ENCODE assay signal across 14 cellular contexts in genomic region chr1:32031578-32032286, GRCh38. TPM values are rescaled to one million over a fixed set of nuclear protein-coding genes. Genes with fewer than 3 reads are reported as not detected.
DNase-seq lines count a peak whose midpoint lies in the region; ATAC-seq, FAIRE-seq and TF ChIP-seq lines count a peak whose summit lies in the region.
"Had no signal": no experiment of that assay in that cellular context is flagged by ENCODE, and none has a peak within 500 bp of the region (broad histone marks: within the 10 kb centered on the region; RNA-seq: fewer than 3 reads in every experiment).

No MANE protein-coding gene starts in this region.

- POLR2A ChIA-PET in AG04450 (lab: Yijun Ruan, JAX), result no interaction called here

- H3K27me3 Mint-ChIP-seq in mesothelial cell of epicardium (ENCODE audit: low read depth), result no peaks in the 10 kb centered on the region

- DNase-seq in AG04450 (ENCODE audit: low read depth, low spot score), result peak; percentile 48
- peak; percentile 58 to 83 for DNase-seq in HAP-1 (ENCODE audit: low spot score in 2 of 2)
- peak; percentile 48 for DNase-seq in bronchial epithelial cell (ENCODE audit: low read depth)
- no peak for DNase-seq in mesothelial cell of epicardium (ENCODE audit: low spot score in 2 of 2, unreplicated experiment in 2 of 2)
- no peak for DNase-seq in midbrain (lab: John Stamatoyannopoulos, UW)
- no peak for DNase-seq in substantia nigra (lab: John Stamatoyannopoulos, UW)
- DNase-seq in KBM-7, result no peak
- DNase-seq: activated naive CD4-positive, alpha-beta T cell; heart right ventricle; NCI-H526; pancreas; T1000 had no signal

- H3K27ac ChIP-seq in AG04450 (ENCODE audit: low read depth, low read length), result no peak overlapping the region
- no peak overlapping the region for H3K27ac ChIP-seq in substantia nigra (ENCODE audit: low read depth, low read length, poor library complexity, severe bottlenecking)
- H3K27ac ChIP-seq: heart right ventricle, pancreas had no signal

- H3K9me3 ChIP-seq in AG04450 (ENCODE audit: control insufficient read depth, insufficient read depth, low read length), result no peaks in the 10 kb centered on the region
- H3K9me3 ChIP-seq in HAP-1, result no peaks in the 10 kb centered on the region
- H3K9me3 ChIP-seq: heart right ventricle, pancreas had no signal

- H3K4me3 Mint-ChIP-seq in mesothelial cell of epicardium, result no peak overlapping the region

- H3K36me3 ChIP-seq in HAP-1 (replicated peaks) (peaks cover 37% of the 10 kb centered on the region), bronchial epithelial cell (ENCODE audit: control insufficient read depth, insufficient read depth, low read length) (peaks cover 20% of the 10 kb centered on the region)

- no peaks in the 10 kb centered on the region for H3K9me3 Mint-ChIP-seq in mesothelial cell of epicardium

- H3K27me3 ChIP-seq in AG04450 (ENCODE audit: control insufficient read depth, insufficient read depth, low read length) (no peaks in the 10 kb centered on the region), HAP-1 (ENCODE audit: low read depth) (no peaks in the 10 kb centered on the region), bronchial epithelial cell (ENCODE audit: control insufficient read depth, insufficient read depth, low read length) (no peaks in the 10 kb centered on the region)
- H3K27me3 ChIP-seq: heart right ventricle, pancreas had no signal

- ATAC-seq in HG03175 (IDR thresholded peaks at IDR 0.05; ENCODE audit: unreplicated experiment), result no peak
- ATAC-seq: heart right ventricle, K562, pancreas had no signal

- H3K4me1 ChIP-seq in HAP-1, result peaks cover 27% of the 10 kb centered on the region
- H3K4me1 ChIP-seq: pancreas had no signal

- H3K27ac Mint-ChIP-seq in mesothelial cell of epicardium, result peak overlapping the region; percentile 57

- peaks cover 26% of the 10 kb centered on the region for H3K4me1 Mint-ChIP-seq in mesothelial cell of epicardium

- FAIRE-seq in bronchial epithelial cell (lab: Jason Lieb, UNC), result no peak
- FAIRE-seq: K562, pancreas had no signal

- TF ChIP-seq CTCF in AG04450 (IDR thresholded peaks at IDR 0.05; ENCODE audit: low read depth, low read length) (no peak), bronchial epithelial cell (IDR thresholded peaks at IDR 0.05; ENCODE audit: insufficient read depth, low read length, severe bottlenecking) (no peak), mesothelial cell of epicardium (IDR thresholded peaks at IDR 0.05; ENCODE audit: unreplicated experiment) (no peak)

- in situ Hi-C loops in HAP-1 (cut with MboI; ENCODE audit: low sequenced_read_pairs) (no loop called here), KBM-7 (cut with MboI; ENCODE audit: low pct_unique_long_range_greater_than_20kb, low sequenced_read_pairs) (no loop called here)

- CTCF ChIA-PET in AG04450 (lab: Charles Lee), result interaction anchor here (2.2 kb wide), 1 partner anchor 31 kb away, joined by 6 read pairs; no protein-coding TSS in a partner anchor

- peaks cover 39% of the 10 kb centered on the region for H3K36me3 Mint-ChIP-seq in mesothelial cell of epicardium

- H3K4me3 ChIP-seq in AG04450 (ENCODE audit: low read depth, low read length) (no peak overlapping the region), HAP-1 (no peak overlapping the region), bronchial epithelial cell (ENCODE audit: low read depth, low read length) (no peak overlapping the region)
- H3K4me3 ChIP-seq: heart right ventricle, K562, pancreas had no signal

RNA-seq across cellular contexts. Expression of gene KHDRBS1, which starts 18.1 kb away (rescaled TPM):
- 76.2 and 76.6 TPM in 2 replicates for polyA plus RNA-seq in AG04450 (2011; rRNA removed)
- 49.0 and 51.5 TPM in 2 replicates for polyA minus RNA-seq in AG04450 (2011; rRNA and poly(A)+ RNA removed)
- total RNA-seq in bronchial epithelial cell (36.6 and 39.8 TPM in 2 replicates), mesothelial cell of epicardium (244 to 246 TPM (median 245 TPM) in 3 replicates)

RNA-seq across cellular contexts. Expression of gene TMEM39B, which starts 41.0 kb away (rescaled TPM):
- 16.2 and 21.0 TPM in 2 replicates for polyA plus RNA-seq in AG04450 (2011; rRNA removed)
- 26.9 and 37.1 TPM in 2 replicates for polyA minus RNA-seq in AG04450 (2011; rRNA and poly(A)+ RNA removed)
- 2.2 and 2.9 TPM in 2 replicates for total RNA-seq in bronchial epithelial cell
- 23.5 to 27.3 TPM (median 26.2 TPM) in 3 replicates for total RNA-seq in mesothelial cell of epicardium

Comparison
In these comparisons a context has a peak if more than half of its experiments do, and no peak if none do; other contexts are left out.
1. DNase-seq: peak in AG04450 (single experiment), HAP-1 (2 of 2) and bronchial epithelial cell (single experiment); none in mesothelial cell of epicardium (0 of 2), midbrain (single experiment), substantia nigra (0 of 49) and KBM-7 (single experiment).